1 cellular context compared by ENCODE assay signal in genomic region chr20:58418949-58419748, GRCh38.
TF ChIP-seq lines count a peak whose summit lies in the region.

No MANE protein-coding gene starts in this region.

TF ChIP-seq in IMR-90, 13 proteins besides CTCF, POLR2A, EP300 and RAD21 (continued from another document):
- TF ChIP-seq, protein P1, sequence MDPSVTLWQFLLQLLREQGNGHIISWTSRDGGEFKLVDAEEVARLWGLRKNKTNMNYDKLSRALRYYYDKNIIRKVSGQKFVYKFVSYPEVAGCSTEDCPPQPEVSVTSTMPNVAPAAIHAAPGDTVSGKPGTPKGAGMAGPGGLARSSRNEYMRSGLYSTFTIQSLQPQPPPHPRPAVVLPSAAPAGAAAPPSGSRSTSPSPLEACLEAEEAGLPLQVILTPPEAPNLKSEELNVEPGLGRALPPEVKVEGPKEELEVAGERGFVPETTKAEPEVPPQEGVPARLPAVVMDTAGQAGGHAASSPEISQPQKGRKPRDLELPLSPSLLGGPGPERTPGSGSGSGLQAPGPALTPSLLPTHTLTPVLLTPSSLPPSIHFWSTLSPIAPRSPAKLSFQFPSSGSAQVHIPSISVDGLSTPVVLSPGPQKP (IDR thresholded peaks at IDR 0.05; ENCODE audit: borderline replicate concordance, low read depth, low read length), result no peak
- TF ChIP-seq SMC3 (IDR thresholded peaks at IDR 0.05; ENCODE audit: low read depth, low read length), result no peak
- no peak for TF ChIP-seq NFE2L2 (IDR thresholded peaks at IDR 0.05; ENCODE audit: low read depth, low read length)
